23 cellular contexts compared by ENCODE assay signal in the genomic region with DNA sequence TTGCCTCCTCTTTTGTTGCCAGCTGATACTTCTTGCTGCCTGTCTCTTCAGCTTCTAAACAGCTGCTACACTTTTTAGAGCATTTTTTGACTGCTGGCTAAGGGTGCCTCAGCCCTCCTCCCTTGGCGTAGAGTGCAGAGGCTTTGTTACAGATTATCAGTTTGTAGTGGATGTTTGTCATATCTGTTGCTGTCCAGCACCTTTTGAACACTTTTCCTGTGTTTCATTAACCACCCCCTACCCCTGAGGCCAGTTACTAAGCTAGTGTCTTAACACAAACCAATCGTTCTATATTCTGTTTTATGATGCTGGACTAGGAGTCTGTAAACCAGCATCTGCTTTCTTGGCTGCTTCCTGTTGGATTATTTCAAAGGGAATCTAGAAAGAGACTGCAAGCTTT.
"Had no signal": no experiment of that assay in that cellular context is flagged by ENCODE, and none has a peak within 500 bp of the region (broad histone marks: within the 10 kb centered on the region; RNA-seq: fewer than 3 reads in every experiment).

No MANE protein-coding gene starts in this region.

- H3K4me1 Mint-ChIP-seq: activated naive CD8-positive, alpha-beta T cell treated with anti-CD3 and anti-CD28 coated beads, Interleukin-2, amount 50 U/mL, for 24 hours; central memory CD8-positive, alpha-beta T cell had no signal

- H3K27me3 Mint-ChIP-seq: activated naive CD8-positive, alpha-beta T cell treated with anti-CD3 and anti-CD28 coated beads, Interleukin-2, amount 50 U/mL, for 24 hours; central memory CD8-positive, alpha-beta T cell had no signal

- ATAC-seq: activated CD8-positive, alpha-beta T cell treated with anti-CD3 and anti-CD28 coated beads, Interleukin-2, amount 10 ng/mL, durations not matched to agents 7 days and 5 days; activated naive CD4-positive, alpha-beta T cell treated with anti-CD3 and anti-CD28 coated beads, Interleukin-2, amount 50 U/mL, for 72 hours; activated naive CD8-positive, alpha-beta T cell treated with anti-CD3 and anti-CD28 coated beads, Interleukin-2, amount 50 U/mL, for 24 hours; body of pancreas had no signal

- DNase-seq: activated CD4-positive, alpha-beta T cell treated with anti-CD3 and anti-CD28 coated beads for 48 hours; activated CD4-positive, alpha-beta T cell treated with anti-CD3 and anti-CD28 coated beads, Interleukin-2, amount 50 U/mL, for 4 hours; activated CD4-positive, CD25-positive, alpha-beta regulatory T cell treated with anti-CD3 and anti-CD28 coated beads, Interleukin-2, amount 50 U/mL, for 72 hours; activated CD8-positive, alpha-beta memory T cell treated with anti-CD3 and anti-CD28 coated beads, Interleukin-2, amount 50 U/mL, for 48 hours; activated CD8-positive, alpha-beta T cell treated with anti-CD3 and anti-CD28 coated beads, Interleukin-2, amount 10 ng/mL, durations not matched to agents 7 days and 5 days; activated naive CD8-positive, alpha-beta T cell treated with anti-CD3 and anti-CD28 coated beads, Interleukin-2, amount 50 U/mL, for 24 hours; activated T-cell treated with anti-CD3 and anti-CD28 coated beads, Interleukin-2, amount 50 U/mL, for 1 hour; amniotic stem cell; body of pancreas; KG1; MG63; NCI-H1105; NCI-H1436 treated with DMSO at 0.1 percent for 48 hours; NCI-H187; NCI-H2081 treated with DMSO at 0.1 percent for 48 hours; NCI-H2171; NCI-H226; NCI-H69; NK-92 treated with Interleukin-12 subunit alpha and Interleukin-12 subunit beta, amount 100 ng/mL, for 24 hours; SHP77 treated with DMSO at 0.1 percent for 48 hours had no signal

- H3K36me3 Mint-ChIP-seq: activated naive CD4-positive, alpha-beta T cell treated with anti-CD3 and anti-CD28 coated beads, Interleukin-2, amount 50 U/mL, for 72 hours had no signal

- H3K27ac Mint-ChIP-seq: activated CD8-positive, alpha-beta T cell treated with anti-CD3 and anti-CD28 coated beads, Interleukin-2, amount 10 ng/mL, durations not matched to agents 7 days and 5 days; activated naive CD4-positive, alpha-beta T cell treated with anti-CD3 and anti-CD28 coated beads, Interleukin-2, amount 50 U/mL, for 72 hours; activated naive CD8-positive, alpha-beta T cell treated with anti-CD3 and anti-CD28 coated beads, Interleukin-2, amount 50 U/mL, for 24 hours; T-helper 1 cell treated with Interleukin-12 subunit alpha and Interleukin-12 subunit beta and Interleukin-4 antibody, amounts not matched to agents 30 μg/mL and 1 μg/mL, for 36 hours had no signal

- H3K4me3 Mint-ChIP-seq: activated CD8-positive, alpha-beta T cell treated with anti-CD3 and anti-CD28 coated beads, Interleukin-2, amount 10 ng/mL, durations not matched to agents 7 days and 5 days; activated naive CD8-positive, alpha-beta T cell treated with anti-CD3 and anti-CD28 coated beads, Interleukin-2, amount 50 U/mL, for 24 hours; central memory CD8-positive, alpha-beta T cell; T-helper 1 cell treated with Interleukin-12 subunit alpha and Interleukin-12 subunit beta and Interleukin-4 antibody, amounts not matched to agents 30 μg/mL and 1 μg/mL, for 36 hours had no signal
